In genomic region chr1:44631647-44632510, GRCh38 we compare ENCODE assay signal across 8 cellular contexts. TPM values are rescaled to one million over a fixed set of nuclear protein-coding genes. Genes with fewer than 3 reads are reported as not detected.
DNase-seq lines count a peak whose midpoint lies in the region; ATAC-seq and TF ChIP-seq lines count a peak whose summit lies in the region.

No MANE protein-coding gene starts in this region.

- DNase-seq in NCI-H1105 (lab: John Stamatoyannopoulos, UW): peak; percentile 87
- peak; percentile 79 for DNase-seq in T follicular helper cell (ENCODE audit: low read depth)
- peak; percentile 87 to 96 (median 91) for DNase-seq in adrenal gland
- DNase-seq in left cardiac atrium: peak; percentile 93
- DNase-seq in prostate gland (ENCODE audit: low spot score): peak; percentile 78
- DNase-seq in upper lobe of right lung: peak; percentile 97

- H3K4me3 ChIP-seq in GM08714 (ENCODE audit: low read length): peak overlapping the region; percentile 68; the same call in 1 of the 2 replicates
- peak overlapping the region; percentile 3 to 86 (median 32) for H3K4me3 ChIP-seq in adrenal gland
- peak overlapping the region; percentile 53 to 81 for H3K4me3 ChIP-seq in prostate gland
- peak overlapping the region; percentile 64 for H3K4me3 ChIP-seq in upper lobe of right lung

- peak overlapping the region; percentile 39 to 96 (median 95) for H3K27ac ChIP-seq in adrenal gland
- H3K27ac ChIP-seq in prostate gland: peak overlapping the region; percentile 84 to 90
- H3K27ac ChIP-seq in upper lobe of right lung: peak overlapping the region; percentile 96

- WGBS in adrenal gland, 4 donors: 0 to 2% (median 1%) methylated on average over 31 to 86 of the region's 86 CpGs
- WGBS in prostate gland: under 1% methylated on average over 84 of the region's 86 CpGs

- TF ChIP-seq CTCF in adrenal gland (IDR thresholded peaks at IDR 0.05): peak in 2 of 6 experiments; percentile 1 to 18
- peak in 1 of 4 experiments; percentile 22 for TF ChIP-seq CTCF in prostate gland (IDR thresholded peaks at IDR 0.05)
- no peak for TF ChIP-seq CTCF in upper lobe of right lung (IDR thresholded peaks at IDR 0.05)

- H3K4me1 ChIP-seq in adrenal gland (replicated peaks in 1 of 2) (peaks cover 7 to 39% of the 10 kb centered on the region in 2 donors), prostate gland (replicated peaks) (peaks cover 10% of the 10 kb centered on the region), upper lobe of right lung (peaks cover 19% of the 10 kb centered on the region)

- H3K27me3 ChIP-seq in adrenal gland (no peaks in the 10 kb centered on the region), prostate gland (replicated peaks; ENCODE audit: insufficient read depth) (no peaks in the 10 kb centered on the region), upper lobe of right lung (no peaks in the 10 kb centered on the region)

- peak; percentile 77 to 79 for TF ChIP-seq POLR2A in adrenal gland (IDR thresholded peaks at IDR 0.05)
- TF ChIP-seq POLR2A in prostate gland (IDR thresholded peaks at IDR 0.05): peak; percentile 31

- H3K36me3 ChIP-seq in adrenal gland (replicated peaks in 1 of 2): peaks cover 0 to 37% of the 10 kb centered on the region in 2 donors
- peaks cover 0 to 7% of the 10 kb centered on the region in 2 donors for H3K36me3 ChIP-seq in prostate gland
- peaks cover 37% of the 10 kb centered on the region for H3K36me3 ChIP-seq in upper lobe of right lung

- ATAC-seq in HG02571 (IDR thresholded peaks at IDR 0.05; ENCODE audit: unreplicated experiment): peak; percentile 69
- ATAC-seq in left cardiac atrium: peak; percentile 90 to 94
- ATAC-seq in upper lobe of right lung: peak; percentile 90

- intact Hi-C loops in adrenal gland (cut with DNase I) (no loop called here), left cardiac atrium (cut with DNase I) (no loop called here), prostate gland (cut with DNase I) (no loop called here), upper lobe of right lung (cut with DNase I) (no loop called here)

- no peaks in the 10 kb centered on the region for H3K9me3 ChIP-seq in adrenal gland (replicated peaks in 1 of 3)
- H3K9me3 ChIP-seq in prostate gland: no peaks in the 10 kb centered on the region
- no peaks in the 10 kb centered on the region for H3K9me3 ChIP-seq in upper lobe of right lung

RNA-seq across cellular contexts. Expression of gene TMEM53, which starts 42.4 kb away (rescaled TPM):
- 10 to 100 TPM in 6 of 8 donors, 1 to 10 TPM in 2; 7.2 to 47.4 (median 13.5) TPM for total RNA-seq in adrenal gland
- polyA plus RNA-seq in adrenal gland: 10 to 100 TPM; 10.5 to 13.5 (median 12.1) TPM
- total RNA-seq in left cardiac atrium: 10 to 100 TPM; 11.1 to 11.4 TPM
- 1 to 10 TPM; 2.7 to 6.9 TPM for total RNA-seq in prostate gland
- 13.9 TPM for total RNA-seq in upper lobe of right lung

RNA-seq across cellular contexts. Expression of gene ARMH1, which starts 42.6 kb away (rescaled TPM):
- total RNA-seq in adrenal gland (10 to 100 TPM in 1 of 8 donors, 1 to 10 TPM in 5, under 1 TPM in 2; 0.18 to 12.4 (median 3.7) TPM), left cardiac atrium (1 to 10 TPM in 1 of 2 donors, under 1 TPM in 1; 0.16 to 1.2 TPM), prostate gland (1 to 10 TPM; 1.0 to 3.6 TPM), upper lobe of right lung (5.9 TPM)
- polyA plus RNA-seq in adrenal gland: 10 to 100 TPM in 2 of 3 donors, 1 to 10 TPM in 1; 1.8 to 76.0 (median 47.7) TPM

Comparison
In these comparisons a context has a peak if more than half of its experiments do, and no peak if none do; other contexts are left out.
1. Peak in every context shown above with its lines: DNase-seq, ATAC-seq, H3K4me3 ChIP-seq and H3K27ac ChIP-seq.